Comparison of ENCODE assay signal across 8 cellular contexts in the genomic region with DNA sequence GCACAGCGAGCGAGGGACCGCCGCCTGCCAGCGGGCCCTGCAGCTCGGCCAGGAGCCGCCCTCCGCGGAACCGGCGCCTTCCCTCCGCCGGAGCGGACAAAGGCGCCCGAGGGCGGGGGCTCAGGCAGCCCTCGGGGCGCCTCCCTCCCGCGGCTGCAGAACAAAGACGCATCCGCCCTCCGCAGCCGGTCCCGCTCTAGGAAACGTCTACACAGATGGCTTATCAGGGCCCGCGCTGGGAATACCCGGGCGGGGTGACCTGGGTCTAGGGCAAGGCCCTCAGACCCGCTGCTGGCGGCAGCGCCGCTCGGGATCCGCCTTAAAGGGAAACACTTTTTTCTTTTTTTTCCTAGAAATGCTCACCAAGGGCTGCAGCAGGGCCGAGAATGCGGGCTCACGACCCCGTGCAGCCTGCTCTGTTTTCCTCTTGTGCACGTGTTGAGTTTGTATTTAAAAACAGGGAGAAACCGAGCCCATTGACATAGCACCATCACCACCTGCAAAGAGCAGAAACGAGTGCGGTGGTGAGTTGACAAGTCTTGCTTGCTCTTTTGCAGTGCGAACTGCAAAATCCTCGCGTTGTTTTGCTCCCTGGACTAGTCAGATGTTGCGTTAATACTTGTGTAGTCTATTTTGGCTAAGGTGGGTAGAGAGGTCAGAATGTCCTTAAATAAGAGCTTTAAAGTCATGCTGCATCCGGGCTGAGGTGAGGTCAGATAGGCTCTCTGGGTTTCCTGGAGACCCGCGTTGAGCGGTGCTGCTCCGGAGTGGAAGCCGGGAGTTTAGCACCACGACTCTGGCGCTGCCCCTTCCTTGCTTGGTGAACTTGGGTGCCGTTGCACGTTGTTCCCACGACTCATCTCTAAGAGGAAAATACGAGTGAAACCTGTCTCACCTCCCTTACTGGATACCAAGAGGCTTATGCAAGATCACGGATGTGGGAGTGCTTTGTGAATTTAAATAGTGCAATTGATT. TPM values are rescaled to one million over a fixed set of nuclear protein-coding genes. Genes with fewer than 3 reads are reported as not detected.
DNase-seq lines count a peak whose midpoint lies in the region; ATAC-seq and TF ChIP-seq lines count a peak whose summit lies in the region.

No MANE protein-coding gene starts in this region.

- TF ChIP-seq CTCF in endothelial cell (IDR thresholded peaks at IDR 0.05; ENCODE audit: unreplicated experiment) (no peak), mucosa of descending colon (IDR thresholded peaks at IDR 0.05) (no peak)

- no peaks in the 10 kb centered on the region for H3K9me3 ChIP-seq in mucosa of descending colon

- H3K4me3 ChIP-seq in mucosa of descending colon, result peak overlapping the region; percentile 16

- peak; percentile 31 for ATAC-seq in GM19035 (IDR thresholded peaks at IDR 0.05; ENCODE audit: unreplicated experiment)
- peak; percentile 22 for ATAC-seq in HG03175 (IDR thresholded peaks at IDR 0.05; ENCODE audit: unreplicated experiment)
- peak; percentile 26 for ATAC-seq in activated CD8-positive, alpha-beta memory T cell treated with anti-CD3 and anti-CD28 coated beads, Interleukin-2, amount 10 ng/mL, durations not matched to agents 7 days and 5 days
- peak; percentile 47 for ATAC-seq in mucosa of descending colon
- peak; percentile 35 for ATAC-seq in stimulated activated effector memory CD8-positive, alpha-beta T cell treated with anti-CD3 and anti-CD28 coated beads, Interleukin-12 subunit alpha, Interleukin-12 subunit beta, amount 100 ng/mL, for 72 hours

- H3K4me1 Mint-ChIP-seq in activated CD8-positive, alpha-beta memory T cell treated with anti-CD3 and anti-CD28 coated beads, Interleukin-2, amount 10 ng/mL, durations not matched to agents 7 days and 5 days, result peaks cover 21% of the 10 kb centered on the region
- peaks cover 61% of the 10 kb centered on the region for H3K4me1 Mint-ChIP-seq in endothelial cell (ENCODE audit: unreplicated experiment)
- peaks cover 19% of the 10 kb centered on the region for H3K4me1 Mint-ChIP-seq in stimulated activated effector memory CD8-positive, alpha-beta T cell treated with anti-CD3 and anti-CD28 coated beads, Interleukin-12 subunit alpha, Interleukin-12 subunit beta, amount 100 ng/mL, for 72 hours

- H3K36me3 ChIP-seq in mucosa of descending colon (ENCODE audit: low read depth), result no peaks in the 10 kb centered on the region

- H3K4me3 Mint-ChIP-seq in activated CD8-positive, alpha-beta memory T cell treated with anti-CD3 and anti-CD28 coated beads, Interleukin-2, amount 10 ng/mL, durations not matched to agents 7 days and 5 days, result peak overlapping the region; percentile 71
- H3K4me3 Mint-ChIP-seq in endothelial cell (ENCODE audit: unreplicated experiment), result peak overlapping the region; percentile 89
- peak overlapping the region; percentile 85 for H3K4me3 Mint-ChIP-seq in stimulated activated effector memory CD8-positive, alpha-beta T cell treated with anti-CD3 and anti-CD28 coated beads, Interleukin-12 subunit alpha, Interleukin-12 subunit beta, amount 100 ng/mL, for 72 hours

- peaks cover 12% of the 10 kb centered on the region for H3K4me1 ChIP-seq in mucosa of descending colon (ENCODE audit: low read depth)

- H3K27me3 Mint-ChIP-seq in activated CD8-positive, alpha-beta memory T cell treated with anti-CD3 and anti-CD28 coated beads, Interleukin-2, amount 10 ng/mL, durations not matched to agents 7 days and 5 days, result peaks cover 62% of the 10 kb centered on the region
- H3K27me3 Mint-ChIP-seq in endothelial cell (ENCODE audit: unreplicated experiment), result peaks cover 26% of the 10 kb centered on the region

- H3K27ac Mint-ChIP-seq in activated CD8-positive, alpha-beta memory T cell treated with anti-CD3 and anti-CD28 coated beads, Interleukin-2, amount 10 ng/mL, durations not matched to agents 7 days and 5 days, result peak overlapping the region; percentile 76
- H3K27ac Mint-ChIP-seq in endothelial cell (ENCODE audit: unreplicated experiment), result peak overlapping the region; percentile 96
- H3K27ac Mint-ChIP-seq in stimulated activated effector memory CD8-positive, alpha-beta T cell treated with anti-CD3 and anti-CD28 coated beads, Interleukin-12 subunit alpha, Interleukin-12 subunit beta, amount 100 ng/mL, for 72 hours, result peak overlapping the region; percentile 8

- peak; percentile 44 for DNase-seq in AG08395 (ENCODE audit: low spot score)
- peak; percentile 81 for DNase-seq in NCI-H69 (lab: John Stamatoyannopoulos, UW)
- peak; percentile 66 for DNase-seq in activated CD8-positive, alpha-beta memory T cell treated with anti-CD3 and anti-CD28 coated beads, Interleukin-2, amount 10 ng/mL, durations not matched to agents 7 days and 5 days
- DNase-seq in endothelial cell (ENCODE audit: low spot score), result peak; percentile 87
- DNase-seq in mucosa of descending colon, result peak; percentile 74 to 88 (median 82)
- no peak for DNase-seq in stimulated activated effector memory CD8-positive, alpha-beta T cell treated with anti-CD3 and anti-CD28 coated beads, Interleukin-12 subunit alpha, Interleukin-12 subunit beta, amount 100 ng/mL, for 72 hours (ENCODE audit: low spot score in 2 of 2)

- no peaks in the 10 kb centered on the region for H3K36me3 Mint-ChIP-seq in activated CD8-positive, alpha-beta memory T cell treated with anti-CD3 and anti-CD28 coated beads, Interleukin-2, amount 10 ng/mL, durations not matched to agents 7 days and 5 days
- H3K36me3 Mint-ChIP-seq in endothelial cell (ENCODE audit: low read depth, unreplicated experiment), result peaks cover 8% of the 10 kb centered on the region
- peaks cover 7% of the 10 kb centered on the region for H3K36me3 Mint-ChIP-seq in stimulated activated effector memory CD8-positive, alpha-beta T cell treated with anti-CD3 and anti-CD28 coated beads, Interleukin-12 subunit alpha, Interleukin-12 subunit beta, amount 100 ng/mL, for 72 hours

- CTCF ChIA-PET in activated CD8-positive, alpha-beta memory T cell treated with anti-CD3 and anti-CD28 coated beads, Interleukin-2, amount 10 ng/mL, durations not matched to agents 7 days and 5 days (lab: Charles Lee), result interaction anchor here (1.0 kb wide), 1 partner anchor 15 kb away, joined by 3 read pairs; no protein-coding TSS in a partner anchor

- intact Hi-C loops in mucosa of descending colon (cut with DNase I, micrococcal nuclease), result no loop called here

- no peaks in the 10 kb centered on the region for H3K9me3 Mint-ChIP-seq in activated CD8-positive, alpha-beta memory T cell treated with anti-CD3 and anti-CD28 coated beads, Interleukin-2, amount 10 ng/mL, durations not matched to agents 7 days and 5 days (ENCODE audit: low read depth)
- no peaks in the 10 kb centered on the region for H3K9me3 Mint-ChIP-seq in endothelial cell (ENCODE audit: unreplicated experiment)
- H3K9me3 Mint-ChIP-seq in stimulated activated effector memory CD8-positive, alpha-beta T cell treated with anti-CD3 and anti-CD28 coated beads, Interleukin-12 subunit alpha, Interleukin-12 subunit beta, amount 100 ng/mL, for 72 hours, result no peaks in the 10 kb centered on the region

RNA-seq across cellular contexts. Expression of a gene that starts 1.1 kb away (rescaled TPM):
- total RNA-seq in activated CD8-positive, alpha-beta memory T cell treated with anti-CD3 and anti-CD28 coated beads, Interleukin-2, amount 10 ng/mL, durations not matched to agents 7 days and 5 days, result 1 to 10 TPM; 4.5 to 5.4 TPM
- total RNA-seq in endothelial cell (ENCODE audit: unreplicated experiment) (105 TPM), mucosa of descending colon (10 to 100 TPM in 2 of 3 donors, 1 to 10 TPM in 1; 8.6 to 21.3 (median 18.7) TPM)

RNA-seq across cellular contexts. Expression of a gene that starts 41.7 kb away (rescaled TPM):
- total RNA-seq in activated CD8-positive, alpha-beta memory T cell treated with anti-CD3 and anti-CD28 coated beads, Interleukin-2, amount 10 ng/mL, durations not matched to agents 7 days and 5 days, result under 1 TPM; 0.14 to 0.29 TPM
- total RNA-seq in endothelial cell (ENCODE audit: unreplicated experiment) (4.9 TPM), mucosa of descending colon (1 to 10 TPM in 1 of 3 donors, under 1 TPM in 2; 0.66 to 1.7 (median 0.92) TPM)

Comparison
In these comparisons a context has a peak if more than half of its experiments do, and no peak if none do; other contexts are left out.
1. DNase-seq: peak in AG08395 (single experiment), NCI-H69 (single experiment), activated CD8-positive, alpha-beta memory T cell treated with anti-CD3 and anti-CD28 coated beads, Interleukin-2, amount 10 ng/mL, durations not matched to agents 7 days and 5 days (single experiment), endothelial cell (single experiment) and mucosa of descending colon (3 of 3); none in stimulated activated effector memory CD8-positive, alpha-beta T cell treated with anti-CD3 and anti-CD28 coated beads, Interleukin-12 subunit alpha, Interleukin-12 subunit beta, amount 100 ng/mL, for 72 hours (0 of 2).
2. H3K27ac Mint-ChIP-seq: peak in every context shown above with its lines; median percentile 96 in endothelial cell; 76 in activated CD8-positive, alpha-beta memory T cell treated with anti-CD3 and anti-CD28 coated beads, Interleukin-2, amount 10 ng/mL, durations not matched to agents 7 days and 5 days; 8 in stimulated activated effector memory CD8-positive, alpha-beta T cell treated with anti-CD3 and anti-CD28 coated beads, Interleukin-12 subunit alpha, Interleukin-12 subunit beta, amount 100 ng/mL, for 72 hours.
3. Peak in every context shown above with its lines, with median percentiles within 50 percentile points of each other: ATAC-seq and H3K4me3 Mint-ChIP-seq.